23 cellular contexts compared by ENCODE assay signal in genomic region chr3:186311431-186311830, GRCh38.
"Had no signal": no experiment of that assay in that cellular context is flagged by ENCODE, and none has a peak within 500 bp of the region (broad histone marks: within the 10 kb centered on the region; RNA-seq: fewer than 3 reads in every experiment).

No MANE protein-coding gene starts in this region.

- ATAC-seq: activated CD4-positive, alpha-beta T cell treated with anti-CD3 and anti-CD28 coated beads for 36 hours; activated CD8-positive, alpha-beta memory T cell treated with anti-CD3 and anti-CD28 coated beads, Interleukin-2, amount 10 ng/mL, durations not matched to agents 7 days and 5 days; activated CD8-positive, alpha-beta T cell treated with anti-CD3 and anti-CD28 coated beads, Interleukin-2, amount 10 ng/mL, durations not matched to agents 7 days and 5 days; activated T-cell treated with anti-CD3 and anti-CD28 coated beads, Interleukin-2, amount 50 U/mL, for 72 hours; esophagus mucosa; foreskin keratinocyte; gastrocnemius medialis had no signal

- DNase-seq: activated CD4-positive, alpha-beta memory T cell treated with anti-CD3 and anti-CD28 coated beads for 36 hours; activated CD4-positive, alpha-beta T cell treated with anti-CD3 and anti-CD28 coated beads for 36 hours; activated CD4-positive, alpha-beta T cell treated with anti-CD3 and anti-CD28 coated beads, Interleukin-2, amount 10 ng/mL, durations not matched to agents 24 days and 14 days; activated CD4-positive, CD25-positive, alpha-beta regulatory T cell; activated CD4-positive, CD25-positive, alpha-beta regulatory T cell treated with anti-CD3 and anti-CD28 coated beads, Interleukin-2, amount 50 U/mL, for 72 hours; activated CD8-positive, alpha-beta memory T cell treated with anti-CD3 and anti-CD28 coated beads, Interleukin-2, amount 10 ng/mL, durations not matched to agents 7 days and 5 days; activated CD8-positive, alpha-beta memory T cell treated with anti-CD3 and anti-CD28 coated beads, Interleukin-2, amount 50 U/mL, for 4 hours; activated CD8-positive, alpha-beta T cell treated with anti-CD3 and anti-CD28 coated beads, Interleukin-2, amount 10 ng/mL, durations not matched to agents 7 days and 5 days; activated gamma-delta T cell treated with Interleukin-2 at 50 U/mL for 16 hours; activated naive CD4-positive, alpha-beta T cell treated with anti-CD3 and anti-CD28 coated beads, Interleukin-2, amount 50 U/mL, for 16 hours; activated naive CD4-positive, alpha-beta T cell treated with Interleukin-2 at 50 U/mL for 16 hours; activated T-cell treated with anti-CD3 and anti-CD28 coated beads, Interleukin-2, amount 50 U/mL, for 24 hours; activated T-cell treated with anti-CD3 and anti-CD28 coated beads, Interleukin-2, amount 50 U/mL, for 72 hours; amniotic stem cell; brain microvascular endothelial cell; dorsolateral prefrontal cortex; effector memory CD4-positive, alpha-beta T cell; endodermal cell; foreskin keratinocyte; gastrocnemius medialis; T-helper 1 cell; T-helper 2 cell had no signal
